In genomic region chr2:177020524-177021119, GRCh38 we compare ENCODE assay signal across 1 cellular context.
TF ChIP-seq lines count a peak whose summit lies in the region.

No MANE protein-coding gene starts in this region.

TF ChIP-seq in HEK293, 187 proteins besides CTCF, POLR2A, EP300 and RAD21 (continued from another document):
- TF ChIP-seq ZNF610 (tag by site-specific recombination; IDR thresholded peaks at IDR 0.05; ENCODE audit: borderline replicate concordance) (no peak), FEZF1 (tag by site-specific recombination; IDR thresholded peaks at IDR 0.05) (peak; percentile 56), ZFP37 (tag by site-specific recombination; IDR thresholded peaks at IDR 0.05) (no peak), ZBTB6 (tag by site-specific recombination; IDR thresholded peaks at IDR 0.05) (no peak), ZBTB11 (tag by site-specific recombination; conservative IDR thresholded peaks at IDR 0.05; ENCODE audit: low read depth) (peak; percentile 58), TRIM28 (IDR thresholded peaks at IDR 0.05; ENCODE audit: borderline replicate concordance, low read length) (0 out of 2 replicates have a peak, but pooled peaks have one; percentile 52), SP7 (tag by site-specific recombination; IDR thresholded peaks at IDR 0.05) (no peak), PRDM10 (tag by site-specific recombination; IDR thresholded peaks at IDR 0.05) (peak; percentile 73), ZNF580 (tag by site-specific recombination; IDR thresholded peaks at IDR 0.05) (0 out of 2 replicates have a peak, but pooled peaks have one; percentile 11), ZBTB20 (tag by site-specific recombination; IDR thresholded peaks at IDR 0.05) (peak; percentile 30), ZNF48 (tag by site-specific recombination; IDR thresholded peaks at IDR 0.05) (no peak), ZNF174 (tag by site-specific recombination; IDR thresholded peaks at IDR 0.05) (no peak), ZBTB44 (tag by site-specific recombination; IDR thresholded peaks at IDR 0.05) (0 out of 2 replicates have a peak, but pooled peaks have one; percentile 30), ZNF660 (tag by site-specific recombination; IDR thresholded peaks at IDR 0.05) (peak; percentile 62), PRDM4 (tag by site-specific recombination; IDR thresholded peaks at IDR 0.05) (0 out of 2 replicates have a peak, but pooled peaks have one; percentile 11), ZNF843 (tag by site-specific recombination; IDR thresholded peaks at IDR 0.05) (peak; percentile 43; the same call in 1 of the 2 replicates)
TF ChIP-seq in HEK293: peak in this region for 12.
